Comparison of ENCODE assay signal across 8 cellular contexts in genomic region chr3:188153949-188154757, GRCh38.
DNase-seq lines count a peak whose midpoint lies in the region; ATAC-seq and TF ChIP-seq lines count a peak whose summit lies in the region.

Gene LPP (plus strand): TSS chr3:188154157. CDS start chr3:188406121, 251,964 bp downstream.

- DNase-seq in GM19240 (ENCODE audit: insufficient read length, low spot score): peak; percentile 24
- peak; percentile 78 for DNase-seq in activated gamma-delta T cell treated with anti-CD3 and anti-CD28 coated beads, Interleukin-2, amount 50 U/mL, for 16 hours (ENCODE audit: low read depth)
- peak; percentile 71 for DNase-seq in foreskin melanocyte

- peaks cover 0 to 8% (median 6%) of the 10 kb centered on the region in 11 experiments; a peak in 11 of 22 replicates for H3K9me3 ChIP-seq in BLaER1 treated with 17β-estradiol and CSF1 and Interleukin-3, amounts not matched to agents 10 nM and 100 nM (replicated peaks in 1 of 11)
- no peaks in the 10 kb centered on the region for H3K9me3 ChIP-seq in neutrophil
- H3K9me3 ChIP-seq in subcutaneous abdominal adipose tissue (ENCODE audit: control insufficient read depth in 5 of 5, low read length in 5 of 5): no peaks in the 10 kb centered on the region

- peaks cover 0 to 19% (median 5%) of the 10 kb centered on the region in 11 experiments; a peak in 8 of 22 replicates for H4K20me1 ChIP-seq in BLaER1 treated with 17β-estradiol and CSF1 and Interleukin-3, amounts not matched to agents 10 nM and 100 nM

- peak within 1 kb of the TSS; percentile 85 to 95 (median 93) for H3K27ac ChIP-seq in BLaER1 treated with 17β-estradiol and CSF1 and Interleukin-3, amounts not matched to agents 10 nM and 100 nM
- peak within 1 kb of the TSS; percentile 99 for H3K27ac ChIP-seq in neutrophil
- H3K27ac ChIP-seq in subcutaneous abdominal adipose tissue (ENCODE audit: low read depth, low read length): peak within 1 kb of the TSS; percentile 92

- peaks cover 0 to 6% (median under 1%) of the 10 kb centered on the region in 11 experiments; a peak in 4 of 22 replicates for H3K36me3 ChIP-seq in BLaER1 treated with 17β-estradiol and CSF1 and Interleukin-3, amounts not matched to agents 10 nM and 100 nM
- no peaks in the 10 kb centered on the region for H3K36me3 ChIP-seq in neutrophil
- no peaks in the 10 kb centered on the region for H3K36me3 ChIP-seq in subcutaneous abdominal adipose tissue (ENCODE audit: control insufficient read depth in 5 of 5, insufficient read depth in 5 of 5, low read length in 5 of 5)

- TF ChIP-seq CTCF in neutrophil (IDR thresholded peaks at IDR 0.05): peak; percentile 51

- peaks cover 48 to 63% (median 58%) of the 10 kb centered on the region in 10 experiments for H3K4me1 ChIP-seq in BLaER1 treated with 17β-estradiol and CSF1 and Interleukin-3, amounts not matched to agents 10 nM and 100 nM
- H3K4me1 ChIP-seq in neutrophil (ENCODE audit: control insufficient read depth in 1 of 2, insufficient read depth in 1 of 2, low read depth in 1 of 2, low read length in 1 of 2) (peaks cover 23 to 45% of the 10 kb centered on the region in 2 experiments), subcutaneous abdominal adipose tissue (ENCODE audit: control insufficient read depth in 5 of 5, insufficient read depth in 5 of 5, low read length in 5 of 5) (peaks cover 0 to 46% (median 36%) of the 10 kb centered on the region in 5 donors)

- peak; percentile 36; the same call in 1 of the 2 replicates for TF ChIP-seq POLR2A in Raji (IDR thresholded peaks at IDR 0.05; ENCODE audit: insufficient read depth, low read depth, low read length)

- ATAC-seq in HG03442 (IDR thresholded peaks at IDR 0.05; ENCODE audit: unreplicated experiment): peak; percentile 84

- H3K4me2 ChIP-seq in BLaER1 treated with 17β-estradiol and CSF1 and Interleukin-3, amounts not matched to agents 10 nM and 100 nM: peak within 1 kb of the TSS; percentile 87 to 100 (median 92)

- peak within 1 kb of the TSS; percentile 56 to 87 (median 78) for H3K4me3 ChIP-seq in BLaER1 treated with 17β-estradiol and CSF1 and Interleukin-3, amounts not matched to agents 10 nM and 100 nM
- peak within 1 kb of the TSS; percentile 87 to 91 for H3K4me3 ChIP-seq in neutrophil (ENCODE audit: low read depth in 1 of 2, low read length in 1 of 2)
- peak within 1 kb of the TSS; percentile 79 to 90 (median 87) for H3K4me3 ChIP-seq in subcutaneous abdominal adipose tissue (ENCODE audit: low read depth in 1 of 5, low read length in 5 of 5)

- peak within 1 kb of the TSS; percentile 86 to 93 (median 91) for H3K9ac ChIP-seq in BLaER1 treated with 17β-estradiol and CSF1 and Interleukin-3, amounts not matched to agents 10 nM and 100 nM
- H3K9ac ChIP-seq in subcutaneous abdominal adipose tissue (ENCODE audit: low read length in 5 of 5): peak within 1 kb of the TSS; percentile 75 to 90 (median 86)

- no peaks in the 10 kb centered on the region for H3K27me3 ChIP-seq in BLaER1 treated with 17β-estradiol and CSF1 and Interleukin-3, amounts not matched to agents 10 nM and 100 nM
- no peaks in the 10 kb centered on the region for H3K27me3 ChIP-seq in neutrophil
- no peaks in the 10 kb centered on the region for H3K27me3 ChIP-seq in subcutaneous abdominal adipose tissue (ENCODE audit: control insufficient read depth in 5 of 5, insufficient read depth in 4 of 5, low read length in 5 of 5)

Comparison
In these comparisons a context has a peak if more than half of its experiments do, and no peak if none do; other contexts are left out.
1. Peak in every context shown above with its lines: DNase-seq, ATAC-seq, H3K4me3 ChIP-seq and H3K27ac ChIP-seq.
2. DNase-seq: peak in every context shown above with its lines; median percentile 78 in activated gamma-delta T cell treated with anti-CD3 and anti-CD28 coated beads, Interleukin-2, amount 50 U/mL, for 16 hours; 71 in foreskin melanocyte; 24 in GM19240.